30 cellular contexts compared by ENCODE assay signal in genomic region chr3:49706456-49707112, GRCh38. TPM values are rescaled to one million over a fixed set of nuclear protein-coding genes. Genes with fewer than 3 reads are reported as not detected.
"Had no signal": no experiment of that assay in that cellular context is flagged by ENCODE, and none has a peak within 500 bp of the region (broad histone marks: within the 10 kb centered on the region; RNA-seq: fewer than 3 reads in every experiment).

No MANE protein-coding gene starts in this region.

- H3K4me1 Mint-ChIP-seq: endodermal cell, nephron had no signal

- H3K4me3 ChIP-seq: adrenal gland, body of pancreas, heart left ventricle, lung, suprapubic skin, tibial artery, upper lobe of right lung had no signal

- H3K4me1 ChIP-seq: adrenal gland, body of pancreas, tibial artery, upper lobe of right lung had no signal

- H2AFZ ChIP-seq: parathyroid adenoma had no signal

- DNase-seq: activated CD4-positive, alpha-beta T cell treated with anti-CD3 and anti-CD28 coated beads for 4 hours; activated CD4-positive, alpha-beta T cell treated with anti-CD3 and anti-CD28 coated beads, Interleukin-2, amount 50 U/mL, for 4 hours; activated CD8-positive, alpha-beta memory T cell treated with anti-CD3 and anti-CD28 coated beads for 24 hours; activated effector memory CD4-positive, alpha-beta T cell treated with anti-CD3 and anti-CD28 coated beads, Interleukin-2, amount 50 U/mL, for 16 hours; activated naive CD4-positive, alpha-beta T cell treated with anti-CD3 and anti-CD28 coated beads for 36 hours; activated naive CD8-positive, alpha-beta T cell treated with anti-CD3 and anti-CD28 coated beads for 36 hours; adrenal gland; body of pancreas; caudate nucleus; endodermal cell; mesendoderm; nucleus accumbens; stimulated activated CD4-positive, alpha-beta T cell treated with anti-CD3 and anti-CD28 coated beads, Interleukin-15, amount 100 ng/mL, for 24 hours; stimulated activated CD4-positive, alpha-beta T cell treated with anti-CD3 and anti-CD28 coated beads, Interleukin-2, amount 100 ng/mL, for 24 hours; stimulated activated naive CD4-positive, alpha-beta T cell; tibial artery; upper lobe of right lung had no signal

- H3K9me3 Mint-ChIP-seq: activated naive CD4-positive, alpha-beta T cell treated with anti-CD3 and anti-CD28 coated beads for 36 hours; activated naive CD8-positive, alpha-beta T cell treated with anti-CD3 and anti-CD28 coated beads for 36 hours; dendritic cell treated with granulocyte-macrophage colony-stimulating factor and Interleukin-4, amounts not matched to agents 40 ng/mL and 50 ng/mL, for 4 days; endodermal cell; nephron had no signal

- H3K9ac ChIP-seq: parathyroid adenoma had no signal

- H3K9me3 ChIP-seq: adrenal gland, body of pancreas, heart left ventricle, suprapubic skin, tibial artery, upper lobe of right lung had no signal

- H3K27me3 Mint-ChIP-seq: activated naive CD8-positive, alpha-beta T cell treated with anti-CD3 and anti-CD28 coated beads for 36 hours; dendritic cell treated with granulocyte-macrophage colony-stimulating factor and Interleukin-4, amounts not matched to agents 40 ng/mL and 50 ng/mL, for 4 days had no signal

- H3K27ac Mint-ChIP-seq: activated naive CD4-positive, alpha-beta T cell treated with anti-CD3 and anti-CD28 coated beads for 36 hours; dendritic cell treated with granulocyte-macrophage colony-stimulating factor and Interleukin-4, amounts not matched to agents 40 ng/mL and 50 ng/mL, for 4 days; endodermal cell; nephron had no signal

- H3K27me3 ChIP-seq: adrenal gland, body of pancreas, heart left ventricle, suprapubic skin, tibial artery, upper lobe of right lung had no signal

- H3K4me3 Mint-ChIP-seq: activated naive CD4-positive, alpha-beta T cell treated with anti-CD3 and anti-CD28 coated beads for 36 hours; activated naive CD8-positive, alpha-beta T cell treated with anti-CD3 and anti-CD28 coated beads for 36 hours; dendritic cell treated with granulocyte-macrophage colony-stimulating factor and Interleukin-4, amounts not matched to agents 40 ng/mL and 50 ng/mL, for 4 days; endodermal cell; nephron had no signal

- H3K27ac ChIP-seq: adrenal gland, body of pancreas, heart left ventricle, parathyroid adenoma, suprapubic skin, tibial artery, upper lobe of right lung, VCaP had no signal

- ATAC-seq: body of pancreas, esophagus mucosa, heart left ventricle, left lobe of liver, right cardiac atrium, upper lobe of right lung had no signal

RNA-seq across cellular contexts. Expression of gene AMIGO3, which starts 12.9 kb away (rescaled TPM):
- total RNA-seq: activated naive CD4-positive, alpha-beta T cell treated with anti-CD3 and anti-CD28 coated beads for 36 hours; activated naive CD8-positive, alpha-beta T cell treated with anti-CD3 and anti-CD28 coated beads for 36 hours; aorta; esophagus mucosa; kidney epithelial cell; left lobe of liver; pulmonary artery endothelial cell had no signal
